In genomic region chr11:119207607-119208006, GRCh38 we compare ENCODE assay signal across 8 cellular contexts. TPM values are rescaled to one million over a fixed set of nuclear protein-coding genes. Genes with fewer than 3 reads are reported as not detected.
DNase-seq lines count a peak whose midpoint lies in the region; ATAC-seq, FAIRE-seq and TF ChIP-seq lines count a peak whose summit lies in the region.
"Had no signal": no experiment of that assay in that cellular context is flagged by ENCODE, and none has a peak within 500 bp of the region (broad histone marks: within the 10 kb centered on the region; RNA-seq: fewer than 3 reads in every experiment).

No MANE protein-coding gene starts in this region.

- H3K9me2 ChIP-seq in GM23338 (ENCODE audit: insufficient read depth) = no peaks in the 10 kb centered on the region

- H3K27ac ChIP-seq in GM23338 (ENCODE audit: low read depth) = peak overlapping the region; percentile 86
- no peak overlapping the region for H3K27ac ChIP-seq in RWPE2 (ENCODE audit: poor library complexity, severe bottlenecking)
- H3K27ac ChIP-seq in skin epidermis = peak overlapping the region in 9 of 21 experiments; percentile 84 to 99 (median 93)
- no peak overlapping the region for H3K27ac ChIP-seq in pancreas

- peaks cover 59% of the 10 kb centered on the region for H3K79me2 ChIP-seq in GM23338 (replicated peaks; ENCODE audit: insufficient read depth)

- peaks cover 5% of the 10 kb centered on the region; the same call in 1 of the 3 replicates for H3K36me3 Mint-ChIP-seq in GM23338 (ENCODE audit: low read depth)

- DNase-seq in GM23338 (ENCODE audit: low spot score) (no peak), RWPE2 (ENCODE audit: low spot score) (no peak), fibroblast of pulmonary artery (ENCODE audit: low read depth) (no peak), COLO829 (ENCODE audit: low spot score) (no peak), GM13976 (ENCODE audit: low spot score) (no peak), pancreas (no peak)

- no peaks in the 10 kb centered on the region for H3K27me3 ChIP-seq in GM23338 (ENCODE audit: insufficient read depth)
- no peaks in the 10 kb centered on the region for H3K27me3 ChIP-seq in RWPE2 (ENCODE audit: insufficient read depth, poor library complexity, severe bottlenecking)
- no peaks in the 10 kb centered on the region for H3K27me3 ChIP-seq in pancreas

- ATAC-seq in GM23338 = no peak
- ATAC-seq in RWPE2 (ENCODE audit: low read depth) = no peak
- no peak for ATAC-seq in pancreas

- intact Hi-C loops in pancreas (cut with DNase I) = no loop called here

- peaks cover 27% of the 10 kb centered on the region for H3K4me1 Mint-ChIP-seq in GM23338

- peaks cover 5% of the 10 kb centered on the region for H3K27me3 Mint-ChIP-seq in GM23338 (ENCODE audit: insufficient read depth, low read depth, poor library complexity)

- no peak overlapping the region for H3K27ac Mint-ChIP-seq in GM23338

- H4K20me1 ChIP-seq in GM23338 (replicated peaks; ENCODE audit: insufficient read depth) = peaks cover 27% of the 10 kb centered on the region

- in situ Hi-C loops in GM13976 (cut with MboI; ENCODE audit: low sequenced_read_pairs, unreplicated experiment) = no loop called here

- H3F3A ChIP-seq in GM23338 (replicated peaks; ENCODE audit: low read depth) = peaks cover 10% of the 10 kb centered on the region

- TF ChIP-seq CTCF in GM23338 (conservative IDR thresholded peaks at IDR 0.05; ENCODE audit: low read depth in 2 of 2) = no peak
- TF ChIP-seq CTCF in RWPE2 (IDR thresholded peaks at IDR 0.05; ENCODE audit: poor library complexity, severe bottlenecking) = no peak
- no peak for TF ChIP-seq CTCF in fibroblast of pulmonary artery (IDR thresholded peaks at IDR 0.05; ENCODE audit: low read length, missing control alignments)
- no peak for TF ChIP-seq CTCF in GM13976 (IDR thresholded peaks at IDR 0.05; ENCODE audit: borderline replicate concordance, control extremely low read depth, extremely low read depth, insufficient read depth, missing control alignments)
- TF ChIP-seq CTCF in pancreas (IDR thresholded peaks at IDR 0.05) = no peak

- peak overlapping the region; percentile 87 for H3K4me3 ChIP-seq in GM23338
- H3K4me3 ChIP-seq in RWPE2 (ENCODE audit: severe bottlenecking) = peak overlapping the region; percentile 99
- peak overlapping the region; percentile 92 for H3K4me3 ChIP-seq in fibroblast of pulmonary artery (replicated peaks; ENCODE audit: low read depth, low read length)
- peak overlapping the region in 6 of 7 experiments; percentile 90 to 99 (median 96) for H3K4me3 ChIP-seq in skin epidermis
- peak overlapping the region in 1 of 4 donors; percentile 99 for H3K4me3 ChIP-seq in pancreas

- 56 to 63% methylated on average over 7 of the region's 7 CpGs for WGBS in pancreas, 2 donors

- no peak for FAIRE-seq in pancreas (lab: Jason Lieb, UNC)

- H3K36me3 ChIP-seq in GM23338 (ENCODE audit: insufficient read depth) = no peaks in the 10 kb centered on the region
- no peaks in the 10 kb centered on the region for H3K36me3 ChIP-seq in RWPE2 (ENCODE audit: low read depth)
- H3K36me3 ChIP-seq in pancreas = no peaks in the 10 kb centered on the region

- H3K9me3 ChIP-seq in RWPE2 (ENCODE audit: severe bottlenecking) (no peaks in the 10 kb centered on the region), pancreas (no peaks in the 10 kb centered on the region)

- H3K9me3 Mint-ChIP-seq in GM23338 = peaks cover 2% of the 10 kb centered on the region; the same call in 1 of the 3 replicates

- no peak overlapping the region for H2AFZ ChIP-seq in GM23338

- H3K4me1 ChIP-seq in GM23338 (ENCODE audit: insufficient read depth) (peaks cover 40% of the 10 kb centered on the region), RWPE2 (ENCODE audit: insufficient read depth, poor library complexity, severe bottlenecking) (peaks cover 12% of the 10 kb centered on the region), pancreas (peaks cover 0 to 9% (median 4%) of the 10 kb centered on the region in 3 donors)

- H3K4me3 Mint-ChIP-seq in GM23338 = peak overlapping the region; percentile 95

- H3K4me2 ChIP-seq in GM23338 = peak overlapping the region; percentile 93

TF ChIP-seq in GM23338, 12 proteins besides CTCF, POLR2A, EP300 and RAD21 (continues in another document):
- TF ChIP-seq ZNF114 (CRISPR knock-in tag; IDR thresholded peaks at IDR 0.05) = no peak
- TF ChIP-seq EZH2phosphoT487 (IDR thresholded peaks at IDR 0.05; ENCODE audit: unreplicated experiment) = no peak
- no peak for TF ChIP-seq EZH2 (IDR thresholded peaks at IDR 0.05; ENCODE audit: low read depth, unreplicated experiment)
- TF ChIP-seq, protein P1, sequence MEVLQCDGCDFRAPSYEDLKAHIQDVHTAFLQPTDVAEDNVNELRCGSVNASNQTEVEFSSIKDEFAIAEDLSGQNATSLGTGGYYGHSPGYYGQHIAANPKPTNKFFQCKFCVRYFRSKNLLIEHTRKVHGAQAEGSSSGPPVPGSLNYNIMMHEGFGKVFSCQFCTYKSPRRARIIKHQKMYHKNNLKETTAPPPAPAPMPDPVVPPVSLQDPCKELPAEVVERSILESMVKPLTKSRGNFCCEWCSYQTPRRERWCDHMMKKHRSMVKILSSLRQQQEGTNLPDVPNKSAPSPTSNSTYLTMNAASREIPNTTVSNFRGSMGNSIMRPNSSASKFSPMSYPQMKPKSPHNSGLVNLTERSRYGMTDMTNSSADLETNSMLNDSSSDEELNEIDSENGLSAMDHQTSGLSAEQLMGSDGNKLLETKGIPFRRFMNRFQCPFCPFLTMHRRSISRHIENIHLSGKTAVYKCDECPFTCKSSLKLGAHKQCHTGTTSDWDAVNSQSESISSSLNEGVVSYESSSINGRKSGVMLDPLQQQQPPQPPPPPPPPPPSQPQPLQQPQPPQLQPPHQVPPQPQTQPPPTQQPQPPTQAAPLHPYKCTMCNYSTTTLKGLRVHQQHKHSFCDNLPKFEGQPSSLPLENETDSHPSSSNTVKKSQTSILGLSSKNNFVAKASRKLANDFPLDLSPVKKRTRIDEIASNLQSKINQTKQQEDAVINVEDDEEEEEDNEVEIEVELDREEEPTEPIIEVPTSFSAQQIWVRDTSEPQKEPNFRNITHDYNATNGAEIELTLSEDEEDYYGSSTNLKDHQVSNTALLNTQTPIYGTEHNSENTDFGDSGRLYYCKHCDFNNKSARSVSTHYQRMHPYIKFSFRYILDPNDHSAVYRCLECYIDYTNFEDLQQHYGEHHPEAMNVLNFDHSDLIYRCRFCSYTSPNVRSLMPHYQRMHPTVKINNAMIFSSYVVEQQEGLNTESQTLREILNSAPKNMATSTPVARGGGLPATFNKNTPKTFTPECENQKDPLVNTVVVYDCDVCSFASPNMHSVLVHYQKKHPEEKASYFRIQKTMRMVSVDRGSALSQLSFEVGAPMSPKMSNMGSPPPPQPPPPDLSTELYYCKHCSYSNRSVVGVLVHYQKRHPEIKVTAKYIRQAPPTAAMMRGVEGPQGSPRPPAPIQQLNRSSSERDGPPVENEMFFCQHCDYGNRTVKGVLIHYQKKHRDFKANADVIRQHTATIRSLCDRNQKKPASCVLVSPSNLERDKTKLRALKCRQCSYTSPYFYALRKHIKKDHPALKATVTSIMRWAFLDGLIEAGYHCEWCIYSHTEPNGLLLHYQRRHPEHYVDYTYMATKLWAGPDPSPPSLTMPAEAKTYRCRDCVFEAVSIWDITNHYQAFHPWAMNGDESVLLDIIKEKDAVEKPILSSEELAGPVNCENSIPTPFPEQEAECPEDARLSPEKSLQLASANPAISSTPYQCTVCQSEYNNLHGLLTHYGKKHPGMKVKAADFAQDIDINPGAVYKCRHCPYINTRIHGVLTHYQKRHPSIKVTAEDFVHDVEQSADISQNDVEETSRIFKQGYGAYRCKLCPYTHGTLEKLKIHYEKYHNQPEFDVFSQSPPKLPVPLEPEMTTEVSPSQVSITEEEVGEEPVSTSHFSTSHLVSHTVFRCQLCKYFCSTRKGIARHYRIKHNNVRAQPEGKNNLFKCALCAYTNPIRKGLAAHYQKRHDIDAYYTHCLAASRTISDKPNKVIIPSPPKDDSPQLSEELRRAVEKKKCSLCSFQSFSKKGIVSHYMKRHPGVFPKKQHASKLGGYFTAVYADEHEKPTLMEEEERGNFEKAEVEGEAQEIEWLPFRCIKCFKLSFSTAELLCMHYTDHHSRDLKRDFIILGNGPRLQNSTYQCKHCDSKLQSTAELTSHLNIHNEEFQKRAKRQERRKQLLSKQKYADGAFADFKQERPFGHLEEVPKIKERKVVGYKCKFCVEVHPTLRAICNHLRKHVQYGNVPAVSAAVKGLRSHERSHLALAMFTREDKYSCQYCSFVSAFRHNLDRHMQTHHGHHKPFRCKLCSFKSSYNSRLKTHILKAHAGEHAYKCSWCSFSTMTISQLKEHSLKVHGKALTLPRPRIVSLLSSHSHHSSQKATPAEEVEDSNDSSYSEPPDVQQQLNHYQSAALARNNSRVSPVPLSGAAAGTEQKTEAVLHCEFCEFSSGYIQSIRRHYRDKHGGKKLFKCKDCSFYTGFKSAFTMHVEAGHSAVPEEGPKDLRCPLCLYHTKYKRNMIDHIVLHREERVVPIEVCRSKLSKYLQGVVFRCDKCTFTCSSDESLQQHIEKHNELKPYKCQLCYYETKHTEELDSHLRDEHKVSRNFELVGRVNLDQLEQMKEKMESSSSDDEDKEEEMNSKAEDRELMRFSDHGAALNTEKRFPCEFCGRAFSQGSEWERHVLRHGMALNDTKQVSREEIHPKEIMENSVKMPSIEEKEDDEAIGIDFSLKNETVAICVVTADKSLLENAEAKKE (CRISPR knock-in tag; IDR thresholded peaks at IDR 0.05) = no peak
- TF ChIP-seq NANOG (IDR thresholded peaks at IDR 0.05; ENCODE audit: borderline replicate concordance) = no peak
- TF ChIP-seq POLR2AphosphoS5 (IDR thresholded peaks at IDR 0.05; ENCODE audit: low read depth) = no peak
- no peak for TF ChIP-seq ZNF331 (CRISPR knock-in tag; IDR thresholded peaks at IDR 0.05; ENCODE audit: low read depth)
- TF ChIP-seq CREB1 (CRISPR knock-in tag; IDR thresholded peaks at IDR 0.05; ENCODE audit: low read depth) = no peak
- no peak for TF ChIP-seq STAT1 (IDR thresholded peaks at IDR 0.05; ENCODE audit: unreplicated experiment)
- TF ChIP-seq JUNB (IDR thresholded peaks at IDR 0.05; ENCODE audit: unreplicated experiment) = no peak

RNA-seq across cellular contexts. Expression of gene CBL, which starts 1.5 kb away (rescaled TPM):
- total RNA-seq in GM23338 (2014; rRNA removed; shearing (Covaris generic)) = 67.6 and 67.8 TPM in 2 replicates
- 31.6 and 40.1 TPM in 2 replicates for polyA plus RNA-seq in GM23338 (2016; fragmentation: Nextera tagmentation; extraction: Ambion mirVana)
- 1 to 10 TPM; 3.3 to 9.8 (median 4.3) TPM for total RNA-seq in pancreas
- polyA plus RNA-seq in pancreas = 1 to 10 TPM; 2.0 to 2.6 TPM

RNA-seq across cellular contexts. Expression of gene NHERF4, which starts 22.3 kb away (rescaled TPM):
- not detected in 2 replicates for total RNA-seq in GM23338 (2014; rRNA removed; shearing (Covaris generic))
- polyA plus RNA-seq in GM23338 (2016; fragmentation: Nextera tagmentation; extraction: Ambion mirVana) = 0.15 TPM in 1 of 2 replicates, not detected in the other
- 1 to 10 TPM in 2 of 6 donors, under 1 TPM in 3, not detected in 1; 0.38 to 1.6 (median 0.84) TPM for total RNA-seq in pancreas
- 1 to 10 TPM; 2.5 to 4.7 TPM for polyA plus RNA-seq in pancreas
- total RNA-seq: dermis microvascular lymphatic vessel endothelial cell had no signal

RNA-seq across cellular contexts. Expression of gene NLRX1, which starts 39.1 kb away (rescaled TPM):
- 13.8 and 14.2 TPM in 2 replicates for total RNA-seq in GM23338 (2014; rRNA removed; shearing (Covaris generic))
- polyA plus RNA-seq in GM23338 (2016; fragmentation: Nextera tagmentation; extraction: Ambion mirVana) (2.8 and 3.4 TPM in 2 replicates), pancreas (1 to 10 TPM; 6.5 to 7.9 TPM)
- 10 to 100 TPM in 1 of 6 donors, 1 to 10 TPM in 5; 6.9 to 12.6 (median 7.5) TPM for total RNA-seq in pancreas

RNA-seq across cellular contexts. Expression of gene ABCG4, which starts 58.8 kb away (rescaled TPM):
- 1.0 and 1.2 TPM in 2 replicates for total RNA-seq in GM23338 (2014; rRNA removed; shearing (Covaris generic))
- 0.58 and 0.94 TPM in 2 replicates for polyA plus RNA-seq in GM23338 (2016; fragmentation: Nextera tagmentation; extraction: Ambion mirVana)
- not detected for total RNA-seq in pancreas
- polyA plus RNA-seq in pancreas = under 1 TPM; 0.11 to 0.21 TPM
- total RNA-seq: dermis microvascular lymphatic vessel endothelial cell had no signal
